ENCODE assay signal across 12 cellular contexts in the genomic region with DNA sequence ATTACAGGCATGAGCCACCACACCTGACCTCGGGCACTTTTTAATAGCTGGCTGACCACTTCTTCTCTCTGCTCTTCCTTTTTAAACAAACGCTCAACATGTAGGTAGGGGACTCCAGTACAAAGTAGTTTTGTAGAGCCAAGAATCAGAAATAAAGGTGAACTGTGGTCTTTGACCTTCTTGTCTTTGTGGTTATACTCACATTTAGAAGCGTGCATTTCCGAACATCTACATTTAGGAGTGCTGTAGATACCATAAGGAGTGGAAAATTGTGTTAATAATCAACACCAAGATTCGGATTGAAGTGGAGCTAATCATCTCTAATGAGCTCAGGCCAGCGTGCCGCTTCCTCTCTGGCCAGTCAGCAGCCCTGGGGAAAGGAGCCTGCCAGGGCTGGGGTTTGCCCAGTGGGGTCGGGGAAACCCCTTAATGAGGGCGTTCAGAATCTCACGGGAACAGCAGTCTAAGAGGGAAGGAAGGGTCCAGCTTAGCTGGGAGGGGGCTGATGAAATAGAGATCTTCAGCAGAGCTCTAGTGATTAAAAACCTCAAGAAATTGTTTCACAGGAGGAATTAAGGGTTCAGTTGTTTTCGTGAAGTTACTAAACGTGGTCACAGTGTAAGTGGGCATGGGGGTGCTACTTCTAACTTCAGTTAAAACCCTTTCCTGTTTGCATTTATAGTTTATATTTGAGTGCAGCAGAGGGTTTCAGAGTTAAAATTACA.
DNase-seq lines count a peak whose midpoint lies in the region; ATAC-seq and TF ChIP-seq lines count a peak whose summit lies in the region.
"Had no signal": no experiment of that assay in that cellular context is flagged by ENCODE, and none has a peak within 500 bp of the region (broad histone marks: within the 10 kb centered on the region; RNA-seq: fewer than 3 reads in every experiment).

No MANE protein-coding gene starts in this region.

- no peak overlapping the region for H3K27ac Mint-ChIP-seq in activated naive CD4-positive, alpha-beta T cell treated with anti-CD3 and anti-CD28 coated beads, Interleukin-2, amount 50 U/mL, for 72 hours
- H3K27ac Mint-ChIP-seq: T-helper 17 cell had no signal

- DNase-seq in dorsolateral prefrontal cortex (no peak), gastrocnemius medialis (no peak), DMS53 treated with DMSO at 0.1 percent for 48 hours (lab: John Stamatoyannopoulos, UW; ENCODE audit: unreplicated experiment) (no peak), AG08395 (ENCODE audit: low spot score) (no peak)
- no peak for DNase-seq in activated naive CD4-positive, alpha-beta T cell treated with anti-CD3 and anti-CD28 coated beads, Interleukin-2, amount 50 U/mL, for 72 hours (ENCODE audit: low spot score in 2 of 2)
- DNase-seq: head of caudate nucleus, T-helper 17 cell had no signal

- no peaks in the 10 kb centered on the region for H3K9me3 Mint-ChIP-seq in activated naive CD4-positive, alpha-beta T cell treated with anti-CD3 and anti-CD28 coated beads, Interleukin-2, amount 50 U/mL, for 72 hours

- TF ChIP-seq CTCF in dorsolateral prefrontal cortex (IDR thresholded peaks at IDR 0.05 in 54 of 56, conservative IDR thresholded peaks at IDR 0.05 in 2 of 56; ENCODE audit: low read depth in 1 of 56, partially characterized antibody in 56 of 56): no peak
- no peak for TF ChIP-seq CTCF in gastrocnemius medialis (IDR thresholded peaks at IDR 0.05 in 4 of 5, conservative IDR thresholded peaks at IDR 0.05 in 1 of 5)

- H3K9me3 ChIP-seq in gastrocnemius medialis: no peaks in the 10 kb centered on the region

- H3K4me1 ChIP-seq in gastrocnemius medialis: peaks cover 23 to 25% of the 10 kb centered on the region in 2 donors

- ATAC-seq in GM18858 (IDR thresholded peaks at IDR 0.05; ENCODE audit: unreplicated experiment) (peak; percentile 85), GM21529 (IDR thresholded peaks at IDR 0.05; ENCODE audit: unreplicated experiment) (peak; percentile 89), HG03108 (IDR thresholded peaks at IDR 0.05; ENCODE audit: unreplicated experiment) (peak; percentile 92), gastrocnemius medialis (no peak)
- ATAC-seq in activated naive CD4-positive, alpha-beta T cell treated with anti-CD3 and anti-CD28 coated beads, Interleukin-2, amount 50 U/mL, for 72 hours: no peak
- ATAC-seq: T-helper 17 cell had no signal

- in situ Hi-C loops in gastrocnemius medialis (cut with MboI; ENCODE audit: low sequenced_read_pairs in 4 of 4): no loop called here

- no peak overlapping the region for H3K4me3 ChIP-seq in dorsolateral prefrontal cortex
- no peak overlapping the region for H3K4me3 ChIP-seq in gastrocnemius medialis
- H3K4me3 ChIP-seq: coronary artery, skin epidermis had no signal

- no peak for TF ChIP-seq POLR2A in gastrocnemius medialis (IDR thresholded peaks at IDR 0.05)

- H3K36me3 Mint-ChIP-seq in activated naive CD4-positive, alpha-beta T cell treated with anti-CD3 and anti-CD28 coated beads, Interleukin-2, amount 50 U/mL, for 72 hours: no peaks in the 10 kb centered on the region

- peaks cover 0 to 6% of the 10 kb centered on the region in 2 donors for H3K36me3 ChIP-seq in gastrocnemius medialis

- H3K27ac ChIP-seq in dorsolateral prefrontal cortex (peak overlapping the region in 56 of 59 donors; percentile 14 to 99 (median 97)), gastrocnemius medialis (peak overlapping the region in 2 of 4 donors; percentile 3 to 8)
- H3K27ac ChIP-seq: coronary artery had no signal

- no peaks in the 10 kb centered on the region for H3K27me3 ChIP-seq in dorsolateral prefrontal cortex
- no peaks in the 10 kb centered on the region for H3K27me3 ChIP-seq in gastrocnemius medialis

- intact Hi-C loops in dorsolateral prefrontal cortex (cut with DNase I): no loop called here
- intact Hi-C loops in gastrocnemius medialis (cut with DNase I; ENCODE audit: low total_unique reads): no loop called here

Comparison
In these comparisons a context has a peak if more than half of its experiments do, and no peak if none do; other contexts are left out.
1. ATAC-seq: peak in GM18858 (single experiment), GM21529 (single experiment) and HG03108 (single experiment); none in gastrocnemius medialis (0 of 2) and activated naive CD4-positive, alpha-beta T cell treated with anti-CD3 and anti-CD28 coated beads, Interleukin-2, amount 50 U/mL, for 72 hours (0 of 2).